Comparison of ENCODE assay signal across 8 cellular contexts in genomic region chr17:7237761-7238417, GRCh38. TPM values are rescaled to one million over a fixed set of nuclear protein-coding genes. Genes with fewer than 3 reads are reported as not detected.
DNase-seq lines count a peak whose midpoint lies in the region; ATAC-seq and TF ChIP-seq lines count a peak whose summit lies in the region.

No MANE protein-coding gene starts in this region.

- no peak for ATAC-seq in GM19452 (IDR thresholded peaks at IDR 0.05; ENCODE audit: unreplicated experiment)
- ATAC-seq in GM21381 (IDR thresholded peaks at IDR 0.05; ENCODE audit: unreplicated experiment) = no peak

- H3K4me1 ChIP-seq in HUES64 (ENCODE audit: insufficient read depth, low read length) = peaks cover 20% of the 10 kb centered on the region
- peaks cover 27% of the 10 kb centered on the region for H3K4me1 ChIP-seq in hepatocyte (ENCODE audit: insufficient read depth)
- peaks cover 0 to 56% (median 53%) of the 10 kb centered on the region in 4 donors for H3K4me1 ChIP-seq in sigmoid colon

- intact Hi-C loops in sigmoid colon (cut with DNase I) = no loop called here

- TF ChIP-seq CTCF in hepatocyte (IDR thresholded peaks at IDR 0.05; ENCODE audit: poor library complexity) (no peak), sigmoid colon (IDR thresholded peaks at IDR 0.05) (no peak)

- WGBS in HUES64 = under 1% methylated on average over 69 of the region's 73 CpGs
- WGBS in hepatocyte (ENCODE audit: low lambda C conversion rate, missing lambda C conversion rate) = no CpG with 5 or more reads among the region's 73 CpGs
- WGBS in sigmoid colon, 2 donors = 1 to 2% methylated on average over 73 of the region's 73 CpGs

- H2AFZ ChIP-seq in hepatocyte = no peak overlapping the region

- H3K9me3 ChIP-seq in HUES64 (ENCODE audit: insufficient read depth, low read depth, low read length) (no peaks in the 10 kb centered on the region), hepatocyte (ENCODE audit: low read depth) (no peaks in the 10 kb centered on the region), sigmoid colon (no peaks in the 10 kb centered on the region)

- H3K4me3 ChIP-seq in HUES64 (ENCODE audit: low read length) = peak overlapping the region; percentile 80
- H3K4me3 ChIP-seq in hepatocyte = peak overlapping the region; percentile 65
- peak overlapping the region; percentile 95 to 100 (median 100) for H3K4me3 ChIP-seq in sigmoid colon

- no peak for TF ChIP-seq EP300 in sigmoid colon (IDR thresholded peaks at IDR 0.05)

- H4K20me1 ChIP-seq in hepatocyte (ENCODE audit: insufficient read depth, poor library complexity, severe bottlenecking) = peaks cover 3% of the 10 kb centered on the region

- H3K36me3 ChIP-seq in HUES64 (ENCODE audit: insufficient read depth, low read length) = peaks cover 39% of the 10 kb centered on the region
- no peaks in the 10 kb centered on the region for H3K36me3 ChIP-seq in hepatocyte (replicated peaks; ENCODE audit: insufficient read depth, low read depth)
- H3K36me3 ChIP-seq in sigmoid colon = peaks cover 0 to 37% (median 22%) of the 10 kb centered on the region in 4 donors

- no peaks in the 10 kb centered on the region for H3K9me2 ChIP-seq in hepatocyte (replicated peaks; ENCODE audit: insufficient read depth)

- H3K27ac ChIP-seq in HUES64 (ENCODE audit: low read depth, low read length) (peak overlapping the region; percentile 93), hepatocyte (peak overlapping the region; percentile 98), sigmoid colon (peak overlapping the region; percentile 98 to 100 (median 98))

- H3K27me3 ChIP-seq in HUES64 (ENCODE audit: insufficient read depth, low read length) (no peaks in the 10 kb centered on the region), hepatocyte (no peaks in the 10 kb centered on the region), sigmoid colon (no peaks in the 10 kb centered on the region)

- H3K4me2 ChIP-seq in hepatocyte = peak overlapping the region; percentile 92

- no peak for TF ChIP-seq POLR2A in sigmoid colon (IDR thresholded peaks at IDR 0.05)

- peak overlapping the region; percentile 76 for H3K9ac ChIP-seq in HUES64 (ENCODE audit: low read depth, low read length)

- peaks cover 75% of the 10 kb centered on the region for H3K79me2 ChIP-seq in hepatocyte

- in situ Hi-C loops in Caki2 (cut with HindIII; ENCODE audit: low pct_unique_long_range_greater_than_20kb, low sequenced_read_pairs) = no loop called here

- DNase-seq in Caki2 (ENCODE audit: low read depth) = peak; percentile 38
- peak; percentile 58 to 88 (median 75) for DNase-seq in T-helper 2 cell
- DNase-seq in anterior cingulate cortex (lab: John Stamatoyannopoulos, UW) = peak in 44 of 58 donors; percentile 29 to 81 (median 51)
- DNase-seq in hepatocyte (ENCODE audit: low spot score) = peak; percentile 92
- DNase-seq in sigmoid colon = peak; percentile 93

RNA-seq across cellular contexts. Expression of gene PHF23, which starts 1.4 kb away (rescaled TPM):
- total RNA-seq in Caki2 (2014; rRNA removed; shearing (Covaris generic); ENCODE audit: low replicate concordance) = 28.0 and 39.4 TPM in 2 replicates
- polyA plus RNA-seq in HUES64 (2013, experiment 1 of 2) = 62.5 TPM
- 63.0 TPM for polyA plus RNA-seq in HUES64 (2013, experiment 2 of 2)
- total RNA-seq in hepatocyte = 53.9 and 57.9 TPM in 2 replicates
- polyA plus RNA-seq in hepatocyte = 77.7 and 78.6 TPM in 2 replicates
- total RNA-seq in sigmoid colon = 10 to 100 TPM; 23.1 to 45.4 (median 35.4) TPM
- polyA plus RNA-seq in sigmoid colon = 10 to 100 TPM; 40.7 to 45.6 (median 45.1) TPM

RNA-seq across cellular contexts. Expression of gene DVL2, which starts 3.6 kb away (rescaled TPM):
- total RNA-seq in Caki2 (2014; rRNA removed; shearing (Covaris generic); ENCODE audit: low replicate concordance) = 33.3 and 64.4 TPM in 2 replicates
- polyA plus RNA-seq in HUES64 (2013, experiment 1 of 2) = 42.7 TPM
- polyA plus RNA-seq in HUES64 (2013, experiment 2 of 2) = 48.1 TPM
- total RNA-seq in hepatocyte (56.1 and 62.1 TPM in 2 replicates), sigmoid colon (10 to 100 TPM; 36.4 to 56.2 (median 41.8) TPM)
- polyA plus RNA-seq in hepatocyte (74.6 and 74.7 TPM in 2 replicates), sigmoid colon (10 to 100 TPM; 12.0 to 30.7 (median 13.2) TPM)

RNA-seq across cellular contexts. Expression of gene GABARAP, which starts 4.4 kb away (rescaled TPM):
- 211 and 296 TPM in 2 replicates for total RNA-seq in Caki2 (2014; rRNA removed; shearing (Covaris generic); ENCODE audit: low replicate concordance)
- 307 TPM for polyA plus RNA-seq in HUES64 (2013, experiment 1 of 2)
- polyA plus RNA-seq in HUES64 (2013, experiment 2 of 2) = 379 TPM
- 309 and 327 TPM in 2 replicates for total RNA-seq in hepatocyte
- 992 and 1,031 TPM in 2 replicates for polyA plus RNA-seq in hepatocyte
- 100 to 1,000 TPM; 147 to 645 (median 552) TPM for total RNA-seq in sigmoid colon
- polyA plus RNA-seq in sigmoid colon = 1,000 to 10,000 TPM in 2 of 3 donors, 100 to 1,000 TPM in 1; 572 to 1,215 (median 1,036) TPM

RNA-seq across cellular contexts. Expression of gene CTDNEP1, which starts 13.6 kb away (rescaled TPM):
- 9.6 and 19.0 TPM in 2 replicates for total RNA-seq in Caki2 (2014; rRNA removed; shearing (Covaris generic); ENCODE audit: low replicate concordance)
- polyA plus RNA-seq in HUES64 (2013, experiment 1 of 2) = 97.2 TPM
- 102 TPM for polyA plus RNA-seq in HUES64 (2013, experiment 2 of 2)
- total RNA-seq in hepatocyte (44.6 and 62.7 TPM in 2 replicates), sigmoid colon (10 to 100 TPM; 43.9 to 76.4 (median 53.0) TPM)
- polyA plus RNA-seq in hepatocyte (86.9 and 96.7 TPM in 2 replicates), sigmoid colon (100 to 1,000 TPM in 1 of 3 donors, 10 to 100 TPM in 2; 80.2 to 110 (median 82.9) TPM)

RNA-seq across cellular contexts. Expression of gene ELP5, which starts 14.1 kb away (rescaled TPM):
- total RNA-seq in Caki2 (2014; rRNA removed; shearing (Covaris generic); ENCODE audit: low replicate concordance) = 25.5 and 32.4 TPM in 2 replicates
- polyA plus RNA-seq in HUES64 (2013, experiment 1 of 2) = 67.1 TPM
- polyA plus RNA-seq in HUES64 (2013, experiment 2 of 2) = 60.7 TPM
- 30.4 and 30.6 TPM in 2 replicates for total RNA-seq in hepatocyte
- 38.0 and 49.6 TPM in 2 replicates for polyA plus RNA-seq in hepatocyte
- 10 to 100 TPM; 28.4 to 40.0 (median 34.2) TPM for total RNA-seq in sigmoid colon
- 10 to 100 TPM; 32.4 to 70.9 (median 42.9) TPM for polyA plus RNA-seq in sigmoid colon

Comparison
In these comparisons a context has a peak if more than half of its experiments do, and no peak if none do; other contexts are left out.
1. DNase-seq: peak in every context shown above with its lines; median percentile 93 in sigmoid colon; 92 in hepatocyte; 75 in T-helper 2 cell; 51 in anterior cingulate cortex; 38 in Caki2.